Comparison of ENCODE assay signal across 8 cellular contexts in the genomic region with DNA sequence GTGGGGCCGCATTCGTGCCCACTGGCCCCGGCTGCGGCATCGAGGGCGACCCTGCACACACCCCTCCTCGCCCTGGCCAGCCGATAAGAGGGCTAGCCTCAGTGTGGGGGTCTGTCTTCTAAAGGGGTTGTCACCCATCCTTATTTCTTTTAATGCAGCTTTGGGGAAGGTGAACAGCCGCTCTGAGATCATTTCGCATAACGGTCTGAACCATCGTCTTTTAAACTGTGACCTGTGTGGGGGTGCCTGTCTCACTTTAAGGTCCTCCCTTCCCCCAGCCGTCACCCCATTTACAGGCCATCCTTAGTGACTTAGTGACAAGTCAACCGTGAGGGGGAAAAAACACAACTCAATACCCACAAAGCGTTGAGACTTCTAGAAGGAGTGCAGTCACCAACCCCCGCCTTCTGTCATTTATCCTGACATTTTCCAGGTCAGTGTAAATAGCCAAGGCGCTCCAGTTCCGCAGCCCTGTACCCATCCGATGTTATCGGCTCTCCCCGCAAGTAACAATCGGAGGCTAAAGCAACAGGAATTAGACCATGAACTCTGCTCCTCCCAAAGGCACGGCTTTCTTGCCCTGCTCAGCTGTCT. TPM values are rescaled to one million over a fixed set of nuclear protein-coding genes. Genes with fewer than 3 reads are reported as not detected.
DNase-seq lines count a peak whose midpoint lies in the region; ATAC-seq and TF ChIP-seq lines count a peak whose summit lies in the region.

No MANE protein-coding gene starts in this region.

- WGBS in suprapubic skin: 9% methylated on average over 16 of the region's 23 CpGs

- no peak overlapping the region for H2AFZ ChIP-seq in OCI-LY1 (ENCODE audit: low read length)

- CTCF ChIA-PET in activated CD4-positive, alpha-beta T cell treated with anti-CD3 and anti-CD28 coated beads, Interleukin-2, amount 10 ng/mL, durations not matched to agents 7 days and 5 days (lab: Charles Lee): no interaction called here

- TF ChIP-seq CTCF in OCI-LY1 (IDR thresholded peaks at IDR 0.05; ENCODE audit: low read length) (no peak), lower lobe of right lung (IDR thresholded peaks at IDR 0.05) (no peak), suprapubic skin (IDR thresholded peaks at IDR 0.05) (no peak)

- peaks cover 4% of the 10 kb centered on the region for H3K36me3 Mint-ChIP-seq in activated CD4-positive, alpha-beta T cell treated with anti-CD3 and anti-CD28 coated beads, Interleukin-2, amount 10 ng/mL, durations not matched to agents 7 days and 5 days (ENCODE audit: low read depth)

- peak overlapping the region; percentile 77 for H3K4me3 Mint-ChIP-seq in activated CD4-positive, alpha-beta T cell treated with anti-CD3 and anti-CD28 coated beads, Interleukin-2, amount 10 ng/mL, durations not matched to agents 7 days and 5 days

- peaks cover 58% of the 10 kb centered on the region for H3K27me3 Mint-ChIP-seq in activated CD4-positive, alpha-beta T cell treated with anti-CD3 and anti-CD28 coated beads, Interleukin-2, amount 10 ng/mL, durations not matched to agents 7 days and 5 days

- H3K4me2 ChIP-seq in OCI-LY1 (ENCODE audit: low read length): peak overlapping the region; percentile 62

- 0 out of 2 replicates have a peak, but pooled peaks cover 2% of the 10 kb centered on the region for H4K20me1 ChIP-seq in OCI-LY1 (ENCODE audit: insufficient read depth, low read length)

- peak overlapping the region; percentile 55 for H3K27ac ChIP-seq in OCI-LY1 (ENCODE audit: low read depth, low read length, poor library complexity, severe bottlenecking)
- peak overlapping the region; percentile 65 for H3K27ac ChIP-seq in lower lobe of right lung
- H3K27ac ChIP-seq in suprapubic skin: peak overlapping the region; percentile 86

- H3K27me3 ChIP-seq in OCI-LY1 (ENCODE audit: insufficient read depth, low read length) (no peaks in the 10 kb centered on the region), lower lobe of right lung (ENCODE audit: low read depth) (no peaks in the 10 kb centered on the region), suprapubic skin (no peaks in the 10 kb centered on the region)

- no peak for TF ChIP-seq EP300 in suprapubic skin (IDR thresholded peaks at IDR 0.05)

- H3K27ac Mint-ChIP-seq in activated CD4-positive, alpha-beta T cell treated with anti-CD3 and anti-CD28 coated beads, Interleukin-2, amount 10 ng/mL, durations not matched to agents 7 days and 5 days: peak overlapping the region; percentile 38

- no peak for DNase-seq in activated CD4-positive, alpha-beta T cell treated with anti-CD3 and anti-CD28 coated beads, Interleukin-2, amount 10 ng/mL, durations not matched to agents 7 days and 5 days
- DNase-seq in activated CD4-positive, alpha-beta T cell treated with anti-CD3 and anti-CD28 coated beads for 1 hour: no peak
- DNase-seq in dermis blood vessel endothelial cell (peak; percentile 43), lower lobe of right lung (no peak), suprapubic skin (ENCODE audit: low spot score in 2 of 2) (peak in 1 of 2 donors; percentile 62), GM19238 (ENCODE audit: insufficient read length, low spot score) (no peak)

- intact Hi-C loops in lower lobe of right lung (cut with DNase I): no loop called here

- peak overlapping the region; percentile 57 for H3K4me3 ChIP-seq in OCI-LY1 (ENCODE audit: low read depth, low read length, poor library complexity, severe bottlenecking)
- peak overlapping the region; percentile 90 for H3K4me3 ChIP-seq in lower lobe of right lung
- peak overlapping the region; percentile 86 for H3K4me3 ChIP-seq in suprapubic skin

- H3K36me3 ChIP-seq in OCI-LY1 (ENCODE audit: insufficient read depth, low read length): peaks cover 8% of the 10 kb centered on the region; the same call in 1 of the 2 replicates
- no peaks in the 10 kb centered on the region for H3K36me3 ChIP-seq in lower lobe of right lung
- H3K36me3 ChIP-seq in suprapubic skin: no peaks in the 10 kb centered on the region

- peak overlapping the region; percentile 53 for H3K9ac ChIP-seq in OCI-LY1 (ENCODE audit: low read length)

- H3F3A ChIP-seq in OCI-LY1 (ENCODE audit: insufficient read depth, low read length): no peaks in the 10 kb centered on the region

- POLR2A ChIA-PET in activated CD4-positive, alpha-beta T cell treated with anti-CD3 and anti-CD28 coated beads, Interleukin-2, amount 10 ng/mL, durations not matched to agents 7 days and 5 days (lab: Charles Lee): no interaction called here

- no peaks in the 10 kb centered on the region for H3K9me3 Mint-ChIP-seq in activated CD4-positive, alpha-beta T cell treated with anti-CD3 and anti-CD28 coated beads, Interleukin-2, amount 10 ng/mL, durations not matched to agents 7 days and 5 days

- peaks cover 47% of the 10 kb centered on the region for H3K4me1 ChIP-seq in OCI-LY1 (ENCODE audit: insufficient read depth, low read length, severe bottlenecking)
- H3K4me1 ChIP-seq in lower lobe of right lung: peaks cover 20% of the 10 kb centered on the region
- peaks cover 22% of the 10 kb centered on the region for H3K4me1 ChIP-seq in suprapubic skin

- H3K9me3 ChIP-seq in OCI-LY1 (ENCODE audit: low read length) (no peaks in the 10 kb centered on the region), lower lobe of right lung (no peaks in the 10 kb centered on the region), suprapubic skin (no peaks in the 10 kb centered on the region)

- TF ChIP-seq POLR2A in suprapubic skin (IDR thresholded peaks at IDR 0.05): no peak

- no peaks in the 10 kb centered on the region for H3K9me2 ChIP-seq in OCI-LY1 (ENCODE audit: low read depth, low read length)

- H3K79me2 ChIP-seq in OCI-LY1 (ENCODE audit: insufficient read depth, low read length): peaks cover 26% of the 10 kb centered on the region

- H3K4me1 Mint-ChIP-seq in activated CD4-positive, alpha-beta T cell treated with anti-CD3 and anti-CD28 coated beads, Interleukin-2, amount 10 ng/mL, durations not matched to agents 7 days and 5 days: peaks cover 10% of the 10 kb centered on the region

- ATAC-seq in HG02678 (IDR thresholded peaks at IDR 0.05; ENCODE audit: unreplicated experiment) (peak; percentile 15), lower lobe of right lung (no peak)

RNA-seq across cellular contexts. Expression of a gene that starts 0.5 kb away (rescaled TPM):
- total RNA-seq in activated CD4-positive, alpha-beta T cell treated with anti-CD3 and anti-CD28 coated beads, Interleukin-2, amount 10 ng/mL, durations not matched to agents 7 days and 5 days: under 1 TPM; 0.15 to 0.20 TPM
- 12.1 and 19.3 TPM in 2 replicates for total RNA-seq in dermis blood vessel endothelial cell
- total RNA-seq in lower lobe of right lung: 6.0 TPM
- total RNA-seq in suprapubic skin: 1 to 10 TPM; 1.6 to 9.7 (median 5.8) TPM
